In genomic region chr17:43018932-43019331, GRCh38 we compare ENCODE assay signal across 12 cellular contexts. TPM values are rescaled to one million over a fixed set of nuclear protein-coding genes. Genes with fewer than 3 reads are reported as not detected.
A peak's percentile ranks its signal among the peaks of the same experiment; 100 is the strongest.
DNase-seq lines count a peak whose midpoint lies in the region; ATAC-seq and TF ChIP-seq lines count a peak whose summit lies in the region.
"Had no signal": no experiment of that assay in that cellular context is flagged by ENCODE, and none has a peak within 500 bp of the region (broad histone marks: within the 10 kb centered on the region; RNA-seq: fewer than 3 reads in every experiment).

No MANE protein-coding gene starts in this region.

- H3K27me3 Mint-ChIP-seq in CD4-positive, CD25-positive, alpha-beta regulatory T cell, result no peaks in the 10 kb centered on the region

- H3K79me2 ChIP-seq in osteoblast (ENCODE audit: insufficient read depth, low read length), result peaks cover 65% of the 10 kb centered on the region

- no peak overlapping the region for H3K27ac ChIP-seq in CD4-positive, CD25-positive, alpha-beta regulatory T cell (ENCODE audit: insufficient read depth, low read length, poor library complexity, severe bottlenecking)
- H3K27ac ChIP-seq in effector memory CD4-positive, alpha-beta T cell (ENCODE audit: insufficient read depth, low read length, poor library complexity, severe bottlenecking), result peak overlapping the region; percentile 15
- H3K27ac ChIP-seq in osteoblast (ENCODE audit: low read depth, low read length), result no peak overlapping the region
- H3K27ac ChIP-seq in foreskin keratinocyte, result no peak overlapping the region

- H3K36me3 Mint-ChIP-seq in CD4-positive, CD25-positive, alpha-beta regulatory T cell, result peaks cover 7% of the 10 kb centered on the region

- peaks cover 0 to 1% (median 0%) of the 10 kb centered on the region in 7 donors for H3K9me3 Mint-ChIP-seq in CD4-positive, CD25-positive, alpha-beta regulatory T cell
- H3K9me3 Mint-ChIP-seq: H9 had no signal

- H3K4me1 ChIP-seq in CD4-positive, CD25-positive, alpha-beta regulatory T cell (ENCODE audit: control insufficient read depth, insufficient read depth, low read length, poor library complexity, severe bottlenecking), result peaks cover 9% of the 10 kb centered on the region
- peaks cover 9% of the 10 kb centered on the region for H3K4me1 ChIP-seq in effector memory CD4-positive, alpha-beta T cell (ENCODE audit: control insufficient read depth, insufficient read depth, low read length, poor library complexity, severe bottlenecking)
- peaks cover 27% of the 10 kb centered on the region for H3K4me1 ChIP-seq in osteoblast (ENCODE audit: insufficient read depth, low read length)
- H3K4me1 ChIP-seq in foreskin keratinocyte, result no peaks in the 10 kb centered on the region

- TF ChIP-seq CTCF in osteoblast (IDR thresholded peaks at IDR 0.05; ENCODE audit: extremely low read depth, low read depth, low read length) (no peak), foreskin keratinocyte (conservative IDR thresholded peaks at IDR 0.05) (no peak)

- no peaks in the 10 kb centered on the region for H3K27me3 ChIP-seq in CD4-positive, CD25-positive, alpha-beta regulatory T cell (ENCODE audit: control insufficient read depth, insufficient read depth, low read length)
- no peaks in the 10 kb centered on the region for H3K27me3 ChIP-seq in effector memory CD4-positive, alpha-beta T cell (replicated peaks; ENCODE audit: control insufficient read depth, insufficient read depth, low read length, poor library complexity, severe bottlenecking)
- no peaks in the 10 kb centered on the region for H3K27me3 ChIP-seq in osteoblast (ENCODE audit: insufficient read depth, low read length)
- no peaks in the 10 kb centered on the region for H3K27me3 ChIP-seq in foreskin keratinocyte

- no peak overlapping the region for H2AFZ ChIP-seq in osteoblast (ENCODE audit: low read length)

- peaks cover 0 to 39% (median 9%) of the 10 kb centered on the region in 4 donors for H3K4me1 Mint-ChIP-seq in CD4-positive, CD25-positive, alpha-beta regulatory T cell

- H3K9me3 ChIP-seq in CD4-positive, CD25-positive, alpha-beta regulatory T cell (ENCODE audit: control insufficient read depth in 2 of 2, low read length in 2 of 2), result no peaks in the 10 kb centered on the region
- no peaks in the 10 kb centered on the region for H3K9me3 ChIP-seq in effector memory CD4-positive, alpha-beta T cell (ENCODE audit: control insufficient read depth, low read length)
- no peaks in the 10 kb centered on the region for H3K9me3 ChIP-seq in osteoblast (ENCODE audit: low read depth, low read length)
- H3K9me3 ChIP-seq: SK-N-SH had no signal

- H3K4me3 Mint-ChIP-seq in CD4-positive, CD25-positive, alpha-beta regulatory T cell, result peak overlapping the region in 1 of 4 donors; percentile 94

- H4K20me1 ChIP-seq in osteoblast (ENCODE audit: insufficient read depth, low read length), result peaks cover 26% of the 10 kb centered on the region

- H3K36me3 ChIP-seq in CD4-positive, CD25-positive, alpha-beta regulatory T cell (ENCODE audit: control insufficient read depth, insufficient read depth, low read length), result peaks cover 10% of the 10 kb centered on the region
- peaks cover 7% of the 10 kb centered on the region for H3K36me3 ChIP-seq in effector memory CD4-positive, alpha-beta T cell (ENCODE audit: control insufficient read depth, insufficient read depth, low read length)
- H3K36me3 ChIP-seq in osteoblast (ENCODE audit: insufficient read depth, low read length), result peaks cover 34% of the 10 kb centered on the region

- no peak for DNase-seq in CD4-positive, CD25-positive, alpha-beta regulatory T cell
- DNase-seq in NOMO-1 (lab: John Stamatoyannopoulos, UW; ENCODE audit: unreplicated experiment in 2 of 2), result peak; percentile 59 to 84
- DNase-seq in effector memory CD4-positive, alpha-beta T cell, result no peak
- peak; percentile 71 for DNase-seq in osteoblast (ENCODE audit: insufficient read length, low spot score, missing footprints)
- no peak for DNase-seq in OCI-M2 (lab: John Stamatoyannopoulos, UW; ENCODE audit: unreplicated experiment)
- DNase-seq in foreskin keratinocyte, result no peak
- no peak for DNase-seq in amniotic stem cell (lab: John Stamatoyannopoulos, UW)
- DNase-seq: activated naive CD4-positive, alpha-beta T cell; NCI-H524 treated with DMSO at 0.1 percent for 48 hours had no signal

- H3K27ac Mint-ChIP-seq in CD4-positive, CD25-positive, alpha-beta regulatory T cell, result peak overlapping the region in 2 of 3 donors; percentile 3 to 8

- ATAC-seq in CD4-positive, CD25-positive, alpha-beta regulatory T cell (ENCODE audit: low read depth in 2 of 2), result no peak
- no peak for ATAC-seq in foreskin keratinocyte
- no peak for ATAC-seq in GM18867 (IDR thresholded peaks at IDR 0.05; ENCODE audit: unreplicated experiment)

- H3K4me3 ChIP-seq in CD4-positive, CD25-positive, alpha-beta regulatory T cell (ENCODE audit: low read depth, low read length), result no peak overlapping the region
- no peak overlapping the region for H3K4me3 ChIP-seq in effector memory CD4-positive, alpha-beta T cell (ENCODE audit: insufficient read depth, low read depth, low read length, poor library complexity, severe bottlenecking)
- H3K4me3 ChIP-seq in osteoblast (ENCODE audit: insufficient read depth, low read length), result no peak overlapping the region

- peak overlapping the region; percentile 41 for H3K4me2 ChIP-seq in osteoblast (ENCODE audit: insufficient read depth, low read length)

RNA-seq across cellular contexts. Expression of gene VAT1, which starts 3.3 kb away (rescaled TPM):
- 21.9 TPM for total RNA-seq in CD4-positive, CD25-positive, alpha-beta regulatory T cell
- 10 to 100 TPM; 40.6 to 51.4 (median 49.1) TPM for polyA plus RNA-seq in CD4-positive, CD25-positive, alpha-beta regulatory T cell
- 441 and 449 TPM in 2 replicates for total RNA-seq in osteoblast
- 91.2 and 121 TPM in 2 replicates for total RNA-seq in foreskin keratinocyte
- 93.9 and 112 TPM in 2 replicates for polyA plus RNA-seq in foreskin keratinocyte

RNA-seq across cellular contexts. Expression of gene RND2, which starts 6.1 kb away (rescaled TPM):
- total RNA-seq in CD4-positive, CD25-positive, alpha-beta regulatory T cell, result not detected
- polyA plus RNA-seq in CD4-positive, CD25-positive, alpha-beta regulatory T cell, result under 1 TPM in 3 of 4 donors, not detected in 1; 0.05 to 0.18 (median 0.08) TPM
- 0.29 and 0.36 TPM in 2 replicates for total RNA-seq in osteoblast
- 0.14 TPM in 2 replicates for total RNA-seq in foreskin keratinocyte
- polyA plus RNA-seq in foreskin keratinocyte, result 0.17 and 0.25 TPM in 2 replicates

RNA-seq across cellular contexts. Expression of gene IFI35, which starts 12.3 kb away (rescaled TPM):
- total RNA-seq in CD4-positive, CD25-positive, alpha-beta regulatory T cell, result 38.3 TPM
- 10 to 100 TPM; 62.9 to 87.6 (median 71.8) TPM for polyA plus RNA-seq in CD4-positive, CD25-positive, alpha-beta regulatory T cell
- total RNA-seq in osteoblast (28.6 and 45.2 TPM in 2 replicates), foreskin keratinocyte (36.3 and 40.6 TPM in 2 replicates)
- 57.0 and 72.2 TPM in 2 replicates for polyA plus RNA-seq in foreskin keratinocyte

RNA-seq across cellular contexts. Expression of gene RPL27, which starts 20.7 kb away (rescaled TPM):
- 881 TPM for total RNA-seq in CD4-positive, CD25-positive, alpha-beta regulatory T cell
- 1,000 to 10,000 TPM; 1,558 to 2,241 (median 2,024) TPM for polyA plus RNA-seq in CD4-positive, CD25-positive, alpha-beta regulatory T cell
- 878 and 1,256 TPM in 2 replicates for total RNA-seq in osteoblast
- 1,868 and 1,991 TPM in 2 replicates for total RNA-seq in foreskin keratinocyte
- 3,580 and 3,581 TPM in 2 replicates for polyA plus RNA-seq in foreskin keratinocyte

RNA-seq across cellular contexts. Expression of gene RUNDC1, which starts 38.6 kb away (rescaled TPM):
- 14.9 TPM for total RNA-seq in CD4-positive, CD25-positive, alpha-beta regulatory T cell
- polyA plus RNA-seq in CD4-positive, CD25-positive, alpha-beta regulatory T cell, result 10 to 100 TPM; 10.6 to 15.2 (median 13.2) TPM
- total RNA-seq in osteoblast (8.8 and 10.1 TPM in 2 replicates), foreskin keratinocyte (9.7 and 10.5 TPM in 2 replicates)
- 6.1 and 6.6 TPM in 2 replicates for polyA plus RNA-seq in foreskin keratinocyte

Comparison
In these comparisons a context has a peak if more than half of its experiments do, and no peak if none do; other contexts are left out.
1. DNase-seq: peak in NOMO-1 (2 of 2) and osteoblast (single experiment); none in CD4-positive, CD25-positive, alpha-beta regulatory T cell (0 of 3), effector memory CD4-positive, alpha-beta T cell (0 of 3), OCI-M2 (single experiment), foreskin keratinocyte (0 of 2) and amniotic stem cell (single experiment).